Comparison of ENCODE assay signal across 20 cellular contexts in genomic region chr2:234971494-234971893, GRCh38.
"Had no signal": no experiment of that assay in that cellular context is flagged by ENCODE, and none has a peak within 500 bp of the region (broad histone marks: within the 10 kb centered on the region; RNA-seq: fewer than 3 reads in every experiment).

No MANE protein-coding gene starts in this region.

- H3K27ac Mint-ChIP-seq: activated CD4-positive, alpha-beta memory T cell treated with anti-CD3 and anti-CD28 coated beads, Interleukin-2, amount 10 ng/mL, durations not matched to agents 7 days and 5 days; activated CD8-positive, alpha-beta memory T cell treated with anti-CD3 and anti-CD28 coated beads, Interleukin-2, amount 10 ng/mL, durations not matched to agents 7 days and 5 days; activated naive CD8-positive, alpha-beta T cell; progenitor cell of endocrine pancreas; stimulated activated naive CD8-positive, alpha-beta T cell treated with anti-CD3 and anti-CD28 coated beads, Interleukin-15, Interleukin-2, amounts not matched to agents 100 ng/mL and 50 ng/mL, for 24 hours; type B pancreatic cell had no signal

- H3K36me3 Mint-ChIP-seq: activated CD8-positive, alpha-beta memory T cell treated with anti-CD3 and anti-CD28 coated beads, Interleukin-2, amount 10 ng/mL, durations not matched to agents 7 days and 5 days; activated naive CD8-positive, alpha-beta T cell had no signal

- H3K9me3 Mint-ChIP-seq: activated CD4-positive, alpha-beta memory T cell treated with anti-CD3 and anti-CD28 coated beads, Interleukin-2, amount 10 ng/mL, durations not matched to agents 7 days and 5 days; stimulated activated naive CD8-positive, alpha-beta T cell treated with anti-CD3 and anti-CD28 coated beads, Interleukin-15, Interleukin-2, amounts not matched to agents 100 ng/mL and 50 ng/mL, for 24 hours; type B pancreatic cell had no signal

- H3K4me3 Mint-ChIP-seq: activated CD4-positive, alpha-beta memory T cell treated with anti-CD3 and anti-CD28 coated beads, Interleukin-2, amount 10 ng/mL, durations not matched to agents 7 days and 5 days; activated CD8-positive, alpha-beta memory T cell treated with anti-CD3 and anti-CD28 coated beads, Interleukin-2, amount 10 ng/mL, durations not matched to agents 7 days and 5 days; activated naive CD8-positive, alpha-beta T cell; stimulated activated naive CD8-positive, alpha-beta T cell treated with anti-CD3 and anti-CD28 coated beads, Interleukin-15, Interleukin-2, amounts not matched to agents 100 ng/mL and 50 ng/mL, for 24 hours; type B pancreatic cell had no signal

- H3K27me3 Mint-ChIP-seq: activated CD8-positive, alpha-beta memory T cell treated with anti-CD3 and anti-CD28 coated beads, Interleukin-2, amount 10 ng/mL, durations not matched to agents 7 days and 5 days; progenitor cell of endocrine pancreas; type B pancreatic cell had no signal

- H3K4me1 Mint-ChIP-seq: activated CD4-positive, alpha-beta memory T cell treated with anti-CD3 and anti-CD28 coated beads, Interleukin-2, amount 10 ng/mL, durations not matched to agents 7 days and 5 days; activated CD8-positive, alpha-beta memory T cell treated with anti-CD3 and anti-CD28 coated beads, Interleukin-2, amount 10 ng/mL, durations not matched to agents 7 days and 5 days had no signal

- FAIRE-seq: endometrium, frontal cortex had no signal

- H3K4me3 ChIP-seq: body of pancreas, coronary artery, right atrium auricular region, suprapubic skin had no signal

- H3K36me3 ChIP-seq: right atrium auricular region, suprapubic skin had no signal

- DNase-seq: activated CD4-positive, alpha-beta memory T cell treated with anti-CD3 and anti-CD28 coated beads, Interleukin-2, amount 10 ng/mL, durations not matched to agents 7 days and 5 days; activated CD4-positive, alpha-beta T cell treated with anti-CD3 and anti-CD28 coated beads for 48 hours; activated CD4-positive, CD25-positive, alpha-beta regulatory T cell; activated CD8-positive, alpha-beta memory T cell treated with anti-CD3 and anti-CD28 coated beads, Interleukin-2, amount 10 ng/mL, durations not matched to agents 7 days and 5 days; amniotic stem cell; body of pancreas; central memory CD4-positive, alpha-beta T cell; head of caudate nucleus; left ventricle myocardium superior; occipital lobe; T-helper 9 cell had no signal

- H3K27ac ChIP-seq: coronary artery, right atrium auricular region, suprapubic skin had no signal

- H3K27me3 ChIP-seq: body of pancreas, right atrium auricular region, suprapubic skin had no signal

- ATAC-seq: activated CD8-positive, alpha-beta memory T cell treated with anti-CD3 and anti-CD28 coated beads, Interleukin-2, amount 10 ng/mL, durations not matched to agents 7 days and 5 days; body of pancreas; left ventricle myocardium superior had no signal

- H3K9me3 ChIP-seq: body of pancreas, right atrium auricular region, suprapubic skin had no signal
